7 cellular contexts compared by ENCODE assay signal in the genomic region with DNA sequence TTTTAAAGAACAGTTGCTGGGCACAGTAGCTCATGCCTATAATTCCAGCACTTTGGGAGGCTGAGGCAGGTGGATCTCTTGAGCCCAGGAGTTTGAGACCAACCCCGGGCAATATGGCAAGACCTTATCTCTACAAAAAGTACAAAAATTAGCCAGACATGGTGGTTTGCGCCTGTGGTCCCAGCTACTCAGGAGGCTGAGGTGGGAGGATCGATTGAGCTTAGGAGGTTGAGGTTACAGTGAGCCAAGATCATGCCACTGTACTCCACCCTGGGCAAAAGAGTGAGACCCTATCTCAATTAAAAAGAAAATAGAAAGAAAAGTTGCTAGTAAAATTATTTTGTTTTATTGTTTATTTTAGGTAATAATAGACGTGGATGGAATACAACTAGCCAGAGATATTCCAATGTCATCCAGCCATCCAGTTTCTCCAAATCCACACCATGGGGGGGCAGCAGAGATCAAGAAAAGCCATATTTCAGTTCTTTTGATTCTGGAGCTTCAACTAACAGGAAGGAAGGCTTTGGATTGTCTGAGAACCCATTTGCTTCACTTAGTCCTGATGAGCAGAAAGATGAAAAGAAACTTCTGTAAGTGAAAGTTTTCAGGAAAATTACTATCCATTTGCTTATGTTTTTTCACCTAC. TPM values are rescaled to one million over a fixed set of nuclear protein-coding genes. Genes with fewer than 3 reads are reported as not detected.
DNase-seq lines count a peak whose midpoint lies in the region; ATAC-seq and TF ChIP-seq lines count a peak whose summit lies in the region.

No MANE protein-coding gene starts in this region.

- DNase-seq in EH (ENCODE audit: low read depth) (peak; percentile 68), HuH-7.5 (ENCODE audit: low spot score) (peak; percentile 35), fibroblast of villous mesenchyme (ENCODE audit: low read depth) (peak; percentile 45), suprapubic skin (ENCODE audit: low spot score in 2 of 2) (no peak)
- no peak for DNase-seq in stimulated activated CD4-positive, alpha-beta T cell treated with anti-CD3 and anti-CD28 coated beads, Interleukin-4, amount 100 ng/mL, for 24 hours

- ATAC-seq in SK-N-SH treated with all-trans-retinoic acid at 6 μM for 48 hours (peak; percentile 35; the same call in 2 of the 3 replicates), GM21723 (IDR thresholded peaks at IDR 0.05; ENCODE audit: unreplicated experiment) (no peak)

- peaks cover 7% of the 10 kb centered on the region for H3K36me3 ChIP-seq in suprapubic skin

- H3K4me3 ChIP-seq in fibroblast of villous mesenchyme (ENCODE audit: low read depth, low read length) (no peak overlapping the region), suprapubic skin (no peak overlapping the region)

- TF ChIP-seq CTCF in fibroblast of villous mesenchyme (IDR thresholded peaks at IDR 0.05; ENCODE audit: insufficient read depth, low read depth, low read length) (peak; percentile 44), suprapubic skin (IDR thresholded peaks at IDR 0.05) (peak; percentile 36 to 38)

- WGBS in suprapubic skin, result 68% methylated on average over 4 of the region's 4 CpGs

- no peak for TF ChIP-seq POLR2A in suprapubic skin (IDR thresholded peaks at IDR 0.05)

- TF ChIP-seq EP300 in suprapubic skin (IDR thresholded peaks at IDR 0.05), result no peak

- H3K4me1 ChIP-seq in suprapubic skin, result peaks cover 33% of the 10 kb centered on the region

- H3K27me3 ChIP-seq in suprapubic skin, result no peaks in the 10 kb centered on the region

- H3K9me3 ChIP-seq in suprapubic skin, result no peaks in the 10 kb centered on the region

- no peak overlapping the region for H3K27ac ChIP-seq in suprapubic skin

TF ChIP-seq in SK-N-SH treated with all-trans-retinoic acid at 6 μM for 48 hours, 23 proteins besides CTCF, POLR2A, EP300 and RAD21:
- TF ChIP-seq CSDC2 (CRISPR knock-in tag; IDR thresholded peaks at IDR 0.05), result no peak
- no peak for TF ChIP-seq SNAI2 (CRISPR knock-in tag; IDR thresholded peaks at IDR 0.05)
- no peak for TF ChIP-seq OSR1 (CRISPR knock-in tag; IDR thresholded peaks at IDR 0.05)
- TF ChIP-seq ZFP3 (CRISPR knock-in tag; IDR thresholded peaks at IDR 0.05), result no peak
- TF ChIP-seq ZFP30 (CRISPR knock-in tag; IDR thresholded peaks at IDR 0.05), result no peak
- TF ChIP-seq, protein P1, sequence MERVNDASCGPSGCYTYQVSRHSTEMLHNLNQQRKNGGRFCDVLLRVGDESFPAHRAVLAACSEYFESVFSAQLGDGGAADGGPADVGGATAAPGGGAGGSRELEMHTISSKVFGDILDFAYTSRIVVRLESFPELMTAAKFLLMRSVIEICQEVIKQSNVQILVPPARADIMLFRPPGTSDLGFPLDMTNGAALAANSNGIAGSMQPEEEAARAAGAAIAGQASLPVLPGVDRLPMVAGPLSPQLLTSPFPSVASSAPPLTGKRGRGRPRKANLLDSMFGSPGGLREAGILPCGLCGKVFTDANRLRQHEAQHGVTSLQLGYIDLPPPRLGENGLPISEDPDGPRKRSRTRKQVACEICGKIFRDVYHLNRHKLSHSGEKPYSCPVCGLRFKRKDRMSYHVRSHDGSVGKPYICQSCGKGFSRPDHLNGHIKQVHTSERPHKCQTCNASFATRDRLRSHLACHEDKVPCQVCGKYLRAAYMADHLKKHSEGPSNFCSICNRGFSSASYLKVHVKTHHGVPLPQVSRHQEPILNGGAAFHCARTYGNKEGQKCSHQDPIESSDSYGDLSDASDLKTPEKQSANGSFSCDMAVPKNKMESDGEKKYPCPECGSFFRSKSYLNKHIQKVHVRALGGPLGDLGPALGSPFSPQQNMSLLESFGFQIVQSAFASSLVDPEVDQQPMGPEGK (CRISPR knock-in tag; IDR thresholded peaks at IDR 0.05; ENCODE audit: borderline replicate concordance), result no peak
- TF ChIP-seq, protein P2, sequence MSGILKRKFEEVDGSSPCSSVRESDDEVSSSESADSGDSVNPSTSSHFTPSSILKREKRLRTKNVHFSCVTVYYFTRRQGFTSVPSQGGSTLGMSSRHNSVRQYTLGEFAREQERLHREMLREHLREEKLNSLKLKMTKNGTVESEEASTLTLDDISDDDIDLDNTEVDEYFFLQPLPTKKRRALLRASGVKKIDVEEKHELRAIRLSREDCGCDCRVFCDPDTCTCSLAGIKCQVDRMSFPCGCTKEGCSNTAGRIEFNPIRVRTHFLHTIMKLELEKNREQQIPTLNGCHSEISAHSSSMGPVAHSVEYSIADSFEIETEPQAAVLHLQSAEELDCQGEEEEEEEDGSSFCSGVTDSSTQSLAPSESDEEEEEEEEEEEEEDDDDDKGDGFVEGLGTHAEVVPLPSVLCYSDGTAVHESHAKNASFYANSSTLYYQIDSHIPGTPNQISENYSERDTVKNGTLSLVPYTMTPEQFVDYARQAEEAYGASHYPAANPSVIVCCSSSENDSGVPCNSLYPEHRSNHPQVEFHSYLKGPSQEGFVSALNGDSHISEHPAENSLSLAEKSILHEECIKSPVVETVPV (CRISPR knock-in tag; IDR thresholded peaks at IDR 0.05), result no peak

RNA-seq across cellular contexts. Expression of a gene that starts 3.0 kb away (rescaled TPM):
- total RNA-seq in fibroblast of villous mesenchyme (18.0 and 34.5 TPM in 2 replicates), suprapubic skin (10 to 100 TPM; 34.4 to 46.6 (median 38.0) TPM)

Comparison
In these comparisons a context has a peak if more than half of its experiments do, and no peak if none do; other contexts are left out.
1. DNase-seq: peak in EH (single experiment), HuH-7.5 (single experiment) and fibroblast of villous mesenchyme (single experiment); none in suprapubic skin (0 of 2) and stimulated activated CD4-positive, alpha-beta T cell treated with anti-CD3 and anti-CD28 coated beads, Interleukin-4, amount 100 ng/mL, for 24 hours (single experiment).